ENCODE assay signal across 14 cellular contexts in genomic region chr12:104263026-104263425, GRCh38.
"Had no signal": no experiment of that assay in that cellular context is flagged by ENCODE, and none has a peak within 500 bp of the region (broad histone marks: within the 10 kb centered on the region; RNA-seq: fewer than 3 reads in every experiment).

No MANE protein-coding gene starts in this region.

- ATAC-seq: left lobe of liver had no signal

- H3K9me3 Mint-ChIP-seq: activated CD4-positive, alpha-beta memory T cell treated with anti-CD3 and anti-CD28 coated beads for 36 hours; activated naive CD8-positive, alpha-beta T cell treated with anti-CD3 and anti-CD28 coated beads for 36 hours; memory B cell; nephron had no signal

- H3K36me3 ChIP-seq: brain microvascular endothelial cell, esophagus squamous epithelium, stomach had no signal

- H3K4me3 ChIP-seq: dorsolateral prefrontal cortex, esophagus squamous epithelium, stomach had no signal

- H3K27ac Mint-ChIP-seq: activated CD4-positive, alpha-beta memory T cell treated with anti-CD3 and anti-CD28 coated beads for 36 hours; activated naive CD8-positive, alpha-beta T cell treated with anti-CD3 and anti-CD28 coated beads for 36 hours; memory B cell; nephron had no signal

- H3K27ac ChIP-seq: brain microvascular endothelial cell, dorsolateral prefrontal cortex, stomach had no signal

- H3K9me3 ChIP-seq: esophagus squamous epithelium, stomach had no signal

- H3K27me3 ChIP-seq: brain microvascular endothelial cell, dorsolateral prefrontal cortex, esophagus squamous epithelium, stomach had no signal

- DNase-seq: activated CD4-positive, alpha-beta memory T cell treated with anti-CD3 and anti-CD28 coated beads for 36 hours; activated gamma-delta T cell; activated naive CD8-positive, alpha-beta T cell treated with anti-CD3 and anti-CD28 coated beads for 36 hours; activated T-cell treated with anti-CD3 and anti-CD28 coated beads, Interleukin-2, amount 50 U/mL, for 48 hours; brain microvascular endothelial cell; dorsolateral prefrontal cortex; esophagus squamous epithelium; stimulated activated CD4-positive, alpha-beta T cell treated with anti-CD3 and anti-CD28 coated beads, Interleukin-15, amount 100 ng/mL, for 24 hours; stimulated activated CD4-positive, alpha-beta T cell treated with anti-CD3 and anti-CD28 coated beads, Interleukin-4, amount 100 ng/mL, for 24 hours; stomach; T-helper 9 cell had no signal

- H3K27me3 Mint-ChIP-seq: activated CD4-positive, alpha-beta memory T cell treated with anti-CD3 and anti-CD28 coated beads for 36 hours had no signal

- H3K36me3 Mint-ChIP-seq: activated CD4-positive, alpha-beta memory T cell treated with anti-CD3 and anti-CD28 coated beads for 36 hours; activated naive CD8-positive, alpha-beta T cell treated with anti-CD3 and anti-CD28 coated beads for 36 hours; memory B cell had no signal

- H3K4me3 Mint-ChIP-seq: activated CD4-positive, alpha-beta memory T cell treated with anti-CD3 and anti-CD28 coated beads for 36 hours; activated naive CD8-positive, alpha-beta T cell treated with anti-CD3 and anti-CD28 coated beads for 36 hours; memory B cell; nephron had no signal

- H3K4me1 Mint-ChIP-seq: activated naive CD8-positive, alpha-beta T cell treated with anti-CD3 and anti-CD28 coated beads for 36 hours; memory B cell had no signal
